Comparison of ENCODE assay signal across 1 cellular context in the genomic region with DNA sequence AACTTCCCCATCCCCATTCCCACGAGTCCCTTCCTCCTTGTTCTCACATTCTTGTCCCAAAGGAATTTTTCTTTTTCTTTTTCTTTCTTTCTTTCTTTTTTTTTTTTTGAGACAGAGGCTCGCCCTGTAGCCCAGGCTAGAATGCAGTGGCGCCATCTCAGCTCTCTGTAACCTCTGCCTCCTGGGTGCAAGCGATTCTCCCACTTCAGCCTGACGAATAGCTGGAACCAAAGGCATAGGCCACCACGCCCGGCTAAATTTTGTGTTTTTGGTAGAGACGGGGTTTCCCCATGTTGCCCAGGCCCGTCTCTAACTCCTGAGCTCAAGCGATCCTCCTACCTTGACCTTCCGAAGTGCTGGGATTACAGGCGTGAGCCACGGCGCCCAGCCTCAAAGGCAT.
TF ChIP-seq lines count a peak whose summit lies in the region.

No MANE protein-coding gene starts in this region.

TF ChIP-seq in SK-N-SH treated with all-trans-retinoic acid at 6 μM for 48 hours, 23 proteins besides CTCF, POLR2A, EP300 and RAD21 (continued from another document):
- TF ChIP-seq, protein P1, sequence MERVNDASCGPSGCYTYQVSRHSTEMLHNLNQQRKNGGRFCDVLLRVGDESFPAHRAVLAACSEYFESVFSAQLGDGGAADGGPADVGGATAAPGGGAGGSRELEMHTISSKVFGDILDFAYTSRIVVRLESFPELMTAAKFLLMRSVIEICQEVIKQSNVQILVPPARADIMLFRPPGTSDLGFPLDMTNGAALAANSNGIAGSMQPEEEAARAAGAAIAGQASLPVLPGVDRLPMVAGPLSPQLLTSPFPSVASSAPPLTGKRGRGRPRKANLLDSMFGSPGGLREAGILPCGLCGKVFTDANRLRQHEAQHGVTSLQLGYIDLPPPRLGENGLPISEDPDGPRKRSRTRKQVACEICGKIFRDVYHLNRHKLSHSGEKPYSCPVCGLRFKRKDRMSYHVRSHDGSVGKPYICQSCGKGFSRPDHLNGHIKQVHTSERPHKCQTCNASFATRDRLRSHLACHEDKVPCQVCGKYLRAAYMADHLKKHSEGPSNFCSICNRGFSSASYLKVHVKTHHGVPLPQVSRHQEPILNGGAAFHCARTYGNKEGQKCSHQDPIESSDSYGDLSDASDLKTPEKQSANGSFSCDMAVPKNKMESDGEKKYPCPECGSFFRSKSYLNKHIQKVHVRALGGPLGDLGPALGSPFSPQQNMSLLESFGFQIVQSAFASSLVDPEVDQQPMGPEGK (CRISPR knock-in tag; IDR thresholded peaks at IDR 0.05; ENCODE audit: borderline replicate concordance) = no peak
- TF ChIP-seq ZC3H10 (CRISPR knock-in tag; IDR thresholded peaks at IDR 0.05) = no peak
- no peak for TF ChIP-seq TCF4 (CRISPR knock-in tag; IDR thresholded peaks at IDR 0.05; ENCODE audit: borderline replicate concordance)
- no peak for TF ChIP-seq TOX (CRISPR knock-in tag; IDR thresholded peaks at IDR 0.05; ENCODE audit: borderline replicate concordance)
- TF ChIP-seq, protein P2, sequence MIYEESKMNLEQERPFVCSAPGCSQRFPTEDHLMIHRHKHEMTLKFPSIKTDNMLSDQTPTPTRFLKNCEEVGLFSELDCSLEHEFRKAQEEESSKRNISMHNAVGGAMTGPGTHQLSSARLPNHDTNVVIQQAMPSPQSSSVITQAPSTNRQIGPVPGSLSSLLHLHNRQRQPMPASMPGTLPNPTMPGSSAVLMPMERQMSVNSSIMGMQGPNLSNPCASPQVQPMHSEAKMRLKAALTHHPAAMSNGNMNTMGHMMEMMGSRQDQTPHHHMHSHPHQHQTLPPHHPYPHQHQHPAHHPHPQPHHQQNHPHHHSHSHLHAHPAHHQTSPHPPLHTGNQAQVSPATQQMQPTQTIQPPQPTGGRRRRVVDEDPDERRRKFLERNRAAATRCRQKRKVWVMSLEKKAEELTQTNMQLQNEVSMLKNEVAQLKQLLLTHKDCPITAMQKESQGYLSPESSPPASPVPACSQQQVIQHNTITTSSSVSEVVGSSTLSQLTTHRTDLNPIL (CRISPR knock-in tag; IDR thresholded peaks at IDR 0.05; ENCODE audit: low read depth) = no peak
- TF ChIP-seq GLIS3 (CRISPR knock-in tag; IDR thresholded peaks at IDR 0.05) = no peak
